8 cellular contexts compared by ENCODE assay signal in genomic region chr2:42133771-42134195, GRCh38. TPM values are rescaled to one million over a fixed set of nuclear protein-coding genes. Genes with fewer than 3 reads are reported as not detected.
DNase-seq lines count a peak whose midpoint lies in the region; ATAC-seq, FAIRE-seq and TF ChIP-seq lines count a peak whose summit lies in the region.

No MANE protein-coding gene starts in this region.

- H3K36me3 ChIP-seq in lower lobe of right lung = no peaks in the 10 kb centered on the region

- DNase-seq in activated T-cell treated with anti-CD3 and anti-CD28 coated beads, Interleukin-2, amount 50 U/mL, for 72 hours = no peak
- no peak for DNase-seq in activated T-cell treated with anti-CD3 and anti-CD28 coated beads, Interleukin-2, amount 50 U/mL, for 1 hour
- no peak for DNase-seq in activated naive CD4-positive, alpha-beta T cell treated with anti-CD3 and anti-CD28 coated beads, Interleukin-2, amount 50 U/mL, for 72 hours (ENCODE audit: low spot score in 2 of 2)
- DNase-seq in lower lobe of right lung (no peak), type B pancreatic cell (ENCODE audit: extremely low spot score, unreplicated experiment) (no peak), D721Med (ENCODE audit: insufficient read length, low spot score) (no peak), NCI-H1694 treated with DMSO at 0.1 percent for 48 hours (lab: John Stamatoyannopoulos, UW) (no peak)

- no peaks in the 10 kb centered on the region for H3K36me3 Mint-ChIP-seq in activated T-cell treated with anti-CD3 and anti-CD28 coated beads, Interleukin-2, amount 50 U/mL, for 72 hours (ENCODE audit: insufficient read depth in 2 of 2)
- H3K36me3 Mint-ChIP-seq in activated naive CD4-positive, alpha-beta T cell treated with anti-CD3 and anti-CD28 coated beads, Interleukin-2, amount 50 U/mL, for 72 hours = no peaks in the 10 kb centered on the region
- H3K36me3 Mint-ChIP-seq in type B pancreatic cell = no peaks in the 10 kb centered on the region

- no peaks in the 10 kb centered on the region for H3K27me3 Mint-ChIP-seq in activated T-cell treated with anti-CD3 and anti-CD28 coated beads, Interleukin-2, amount 50 U/mL, for 72 hours (ENCODE audit: low read depth)
- H3K27me3 Mint-ChIP-seq in type B pancreatic cell = no peaks in the 10 kb centered on the region

- H3K4me3 Mint-ChIP-seq in activated T-cell treated with anti-CD3 and anti-CD28 coated beads, Interleukin-2, amount 50 U/mL, for 72 hours = peak overlapping the region; percentile 79 to 81
- peak overlapping the region; percentile 26 for H3K4me3 Mint-ChIP-seq in type B pancreatic cell

- H3K27me3 ChIP-seq in lower lobe of right lung (ENCODE audit: low read depth) = no peaks in the 10 kb centered on the region

- intact Hi-C loops in lower lobe of right lung (cut with DNase I) = no loop called here

- H3K4me1 Mint-ChIP-seq in activated T-cell treated with anti-CD3 and anti-CD28 coated beads, Interleukin-2, amount 50 U/mL, for 72 hours (ENCODE audit: low read depth) = peaks cover 84% of the 10 kb centered on the region
- peaks cover 60% of the 10 kb centered on the region for H3K4me1 Mint-ChIP-seq in type B pancreatic cell (ENCODE audit: unreplicated experiment)

- ATAC-seq in activated T-cell treated with anti-CD3 and anti-CD28 coated beads, Interleukin-2, amount 50 U/mL, for 72 hours (replicated peaks in 1 of 2) = no peak
- no peak for ATAC-seq in activated naive CD4-positive, alpha-beta T cell treated with anti-CD3 and anti-CD28 coated beads, Interleukin-2, amount 50 U/mL, for 72 hours
- ATAC-seq in lower lobe of right lung = no peak
- ATAC-seq in HG03520 (IDR thresholded peaks at IDR 0.05; ENCODE audit: unreplicated experiment) = no peak

- H3K9me3 ChIP-seq in lower lobe of right lung = no peaks in the 10 kb centered on the region

- TF ChIP-seq CTCF in lower lobe of right lung (IDR thresholded peaks at IDR 0.05) = no peak
- no peak for TF ChIP-seq CTCF in type B pancreatic cell (conservative IDR thresholded peaks at IDR 0.05)
- TF ChIP-seq CTCF in D721Med (IDR thresholded peaks at IDR 0.05; ENCODE audit: insufficient read depth, missing control alignments) = no peak

- peak overlapping the region; percentile 70 for H3K27ac ChIP-seq in lower lobe of right lung

- no peak for FAIRE-seq in D721Med (lab: Jason Lieb, UNC)

- H3K4me3 ChIP-seq in lower lobe of right lung = no peak overlapping the region

- H3K27ac Mint-ChIP-seq in activated T-cell treated with anti-CD3 and anti-CD28 coated beads, Interleukin-2, amount 50 U/mL, for 72 hours = peak overlapping the region; percentile 96
- H3K27ac Mint-ChIP-seq in activated naive CD4-positive, alpha-beta T cell treated with anti-CD3 and anti-CD28 coated beads, Interleukin-2, amount 50 U/mL, for 72 hours = peak overlapping the region; percentile 6 to 85
- H3K27ac Mint-ChIP-seq in type B pancreatic cell = peak overlapping the region; percentile 76

- peaks cover 64% of the 10 kb centered on the region for H3K4me1 ChIP-seq in lower lobe of right lung

- H3K9me3 Mint-ChIP-seq in activated T-cell treated with anti-CD3 and anti-CD28 coated beads, Interleukin-2, amount 50 U/mL, for 72 hours = no peaks in the 10 kb centered on the region
- H3K9me3 Mint-ChIP-seq in activated naive CD4-positive, alpha-beta T cell treated with anti-CD3 and anti-CD28 coated beads, Interleukin-2, amount 50 U/mL, for 72 hours = no peaks in the 10 kb centered on the region
- H3K9me3 Mint-ChIP-seq in type B pancreatic cell = peaks cover 2% of the 10 kb centered on the region

RNA-seq across cellular contexts. Expression of gene EML4, which starts 35.4 kb away (rescaled TPM):
- total RNA-seq in activated T-cell treated with anti-CD3 and anti-CD28 coated beads, Interleukin-2, amount 50 U/mL, for 72 hours = 10 to 100 TPM; 79.2 to 82.2 TPM
- total RNA-seq in activated naive CD4-positive, alpha-beta T cell treated with anti-CD3 and anti-CD28 coated beads, Interleukin-2, amount 50 U/mL, for 72 hours = 10 to 100 TPM; 56.6 to 85.7 TPM
- total RNA-seq in lower lobe of right lung (109 TPM), type B pancreatic cell (ENCODE audit: low replicate concordance) (93.6 and 117 TPM in 2 replicates)

Comparison
In these comparisons a context has a peak if more than half of its experiments do, and no peak if none do; other contexts are left out.
1. H3K27ac Mint-ChIP-seq: peak in every context shown above with its lines; median percentile 96 in activated T-cell treated with anti-CD3 and anti-CD28 coated beads, Interleukin-2, amount 50 U/mL, for 72 hours; 76 in type B pancreatic cell; 46 in activated naive CD4-positive, alpha-beta T cell treated with anti-CD3 and anti-CD28 coated beads, Interleukin-2, amount 50 U/mL, for 72 hours.